10 cellular contexts compared by ENCODE assay signal in the genomic region with DNA sequence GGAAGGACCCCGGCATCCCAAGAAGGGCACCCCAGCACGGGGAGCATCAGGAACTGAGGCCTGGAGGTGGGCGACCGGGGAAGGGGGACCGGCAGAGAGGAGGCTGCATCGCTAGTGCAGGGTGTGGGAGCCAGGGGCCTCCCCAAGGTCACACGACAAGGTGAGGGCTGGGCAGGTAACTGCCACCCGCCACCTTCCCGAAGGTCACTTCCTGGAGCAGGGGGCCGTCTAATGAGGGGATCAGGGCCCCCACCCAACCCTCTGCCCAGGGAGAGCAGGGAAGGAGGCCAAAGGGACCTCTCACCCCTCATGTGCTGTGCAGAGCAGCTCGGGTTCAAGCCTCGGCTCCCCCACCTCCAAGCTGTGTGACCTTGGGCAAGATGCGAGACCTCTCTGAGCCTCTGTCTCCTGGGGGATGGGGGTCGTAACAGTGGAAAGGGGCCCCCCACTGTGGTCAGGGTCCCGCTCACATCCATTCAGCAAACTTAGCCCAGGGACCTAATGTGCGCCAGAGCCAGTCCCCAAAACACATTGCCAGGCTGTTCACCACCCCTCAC. TPM values are rescaled to one million over a fixed set of nuclear protein-coding genes. Genes with fewer than 3 reads are reported as not detected.
DNase-seq lines count a peak whose midpoint lies in the region; ATAC-seq, FAIRE-seq and TF ChIP-seq lines count a peak whose summit lies in the region.
"Had no signal": no experiment of that assay in that cellular context is flagged by ENCODE, and none has a peak within 500 bp of the region (broad histone marks: within the 10 kb centered on the region; RNA-seq: fewer than 3 reads in every experiment).

No MANE protein-coding gene starts in this region.

- peaks cover 46% of the 10 kb centered on the region for H3K4me1 Mint-ChIP-seq in activated CD4-positive, alpha-beta memory T cell treated with anti-CD3 and anti-CD28 coated beads, Interleukin-2, amount 10 ng/mL, durations not matched to agents 7 days and 5 days
- H3K4me1 Mint-ChIP-seq in glutamatergic neuron (ENCODE audit: low read depth, unreplicated experiment): peaks cover 5% of the 10 kb centered on the region

- TF ChIP-seq CTCF in glutamatergic neuron (IDR thresholded peaks at IDR 0.05; ENCODE audit: partially characterized antibody, unreplicated experiment): no peak

- H3K4me3 Mint-ChIP-seq in activated CD4-positive, alpha-beta memory T cell treated with anti-CD3 and anti-CD28 coated beads, Interleukin-2, amount 10 ng/mL, durations not matched to agents 7 days and 5 days: peak overlapping the region; percentile 43
- H3K4me3 Mint-ChIP-seq in glutamatergic neuron (ENCODE audit: unreplicated experiment): no peak overlapping the region

- 14 to 59% (median 16%) methylated on average over 16 of the region's 16 CpGs for WGBS in small intestine, 3 donors

- no peaks in the 10 kb centered on the region for H3K9me3 Mint-ChIP-seq in activated CD4-positive, alpha-beta memory T cell treated with anti-CD3 and anti-CD28 coated beads, Interleukin-2, amount 10 ng/mL, durations not matched to agents 7 days and 5 days
- peaks cover 10% of the 10 kb centered on the region for H3K9me3 Mint-ChIP-seq in glutamatergic neuron (ENCODE audit: unreplicated experiment)

- H3K27me3 Mint-ChIP-seq in activated CD4-positive, alpha-beta memory T cell treated with anti-CD3 and anti-CD28 coated beads, Interleukin-2, amount 10 ng/mL, durations not matched to agents 7 days and 5 days: no peaks in the 10 kb centered on the region
- H3K27me3 Mint-ChIP-seq in glutamatergic neuron (ENCODE audit: unreplicated experiment): peaks cover 12% of the 10 kb centered on the region

- H3K4me3 ChIP-seq in small intestine (ENCODE audit: low read depth in 1 of 2, low read length in 2 of 2): peak overlapping the region; percentile 24 to 95

- H3K27ac ChIP-seq in small intestine (ENCODE audit: low read depth in 1 of 2, low read length in 1 of 2): peak overlapping the region; percentile 89 to 100

- H3K36me3 Mint-ChIP-seq in activated CD4-positive, alpha-beta memory T cell treated with anti-CD3 and anti-CD28 coated beads, Interleukin-2, amount 10 ng/mL, durations not matched to agents 7 days and 5 days (ENCODE audit: low read depth): peaks cover 32% of the 10 kb centered on the region
- H3K36me3 Mint-ChIP-seq in glutamatergic neuron (ENCODE audit: unreplicated experiment): no peaks in the 10 kb centered on the region

- ATAC-seq in GM19351 (IDR thresholded peaks at IDR 0.05; ENCODE audit: unreplicated experiment): no peak
- ATAC-seq in HG03135 (IDR thresholded peaks at IDR 0.05; ENCODE audit: unreplicated experiment): no peak
- ATAC-seq in activated CD4-positive, CD25-positive, alpha-beta regulatory T cell treated with anti-CD3 and anti-CD28 coated beads, Interleukin-2, amount 50 U/mL, for 24 hours: no peak

- H3K36me3 ChIP-seq in small intestine (ENCODE audit: control insufficient read depth in 2 of 2, insufficient read depth in 2 of 2, low read length in 2 of 2): peaks cover 0 to 4% of the 10 kb centered on the region in 2 donors

- H3K4me1 ChIP-seq in small intestine (ENCODE audit: control insufficient read depth in 2 of 2, insufficient read depth in 1 of 2, low read depth in 1 of 2, low read length in 1 of 2): peaks cover 0 to 15% of the 10 kb centered on the region in 2 donors

- no peaks in the 10 kb centered on the region for H3K9me3 ChIP-seq in small intestine (ENCODE audit: control insufficient read depth, low read depth)

- H3K27me3 ChIP-seq in small intestine (ENCODE audit: control insufficient read depth in 2 of 2, insufficient read depth in 2 of 2, low read length in 2 of 2): no peaks in the 10 kb centered on the region

- H3K27ac Mint-ChIP-seq in activated CD4-positive, alpha-beta memory T cell treated with anti-CD3 and anti-CD28 coated beads, Interleukin-2, amount 10 ng/mL, durations not matched to agents 7 days and 5 days: peak overlapping the region; percentile 77
- H3K27ac Mint-ChIP-seq in glutamatergic neuron (ENCODE audit: unreplicated experiment): peak overlapping the region; percentile 92

- no peak for FAIRE-seq in GM12891 (lab: Jason Lieb, UNC)
- no peak for FAIRE-seq in small intestine (lab: Jason Lieb, UNC)
- FAIRE-seq: TTC549 had no signal

- POLR2A ChIA-PET in activated CD4-positive, alpha-beta memory T cell treated with anti-CD3 and anti-CD28 coated beads, Interleukin-2, amount 10 ng/mL, durations not matched to agents 7 days and 5 days (lab: Charles Lee): interaction anchor here (1.2 to 1.4 kb wide), 2 partner anchors 10 to 29 kb away, joined by 3 read pairs; no protein-coding TSS in a partner anchor

- CTCF ChIA-PET in activated CD4-positive, alpha-beta memory T cell treated with anti-CD3 and anti-CD28 coated beads, Interleukin-2, amount 10 ng/mL, durations not matched to agents 7 days and 5 days (lab: Charles Lee): no interaction called here

- TF ChIP-seq POLR2A in GM12891 (IDR thresholded peaks at IDR 0.05; ENCODE audit: low read depth, low read length): peak; percentile 32; the same call in 1 of the 2 replicates

- DNase-seq in GM12891 (ENCODE audit: insufficient read length, low spot score) (no peak), glutamatergic neuron (no peak), small intestine (peak; percentile 72), iPS-NIHi11 (ENCODE audit: low spot score) (no peak)
- DNase-seq in activated CD4-positive, alpha-beta memory T cell treated with anti-CD3 and anti-CD28 coated beads, Interleukin-2, amount 10 ng/mL, durations not matched to agents 7 days and 5 days: no peak
- DNase-seq: NCI-H1092 treated with DMSO at 0.1 percent for 48 hours had no signal

TF ChIP-seq in GM12891, 5 proteins besides CTCF, POLR2A, EP300 and RAD21:
- 0 out of 2 replicates have a peak, but pooled peaks have one; percentile 41 for TF ChIP-seq POLR2AphosphoS5 (IDR thresholded peaks at IDR 0.05; ENCODE audit: low read depth, low read length)
- no peak for TF ChIP-seq TAF1 (IDR thresholded peaks at IDR 0.05; ENCODE audit: low read depth, low read length)

RNA-seq across cellular contexts. Expression of gene ZBTB7A, which starts 6.0 kb away (rescaled TPM):
- 7.3 TPM for polyA plus RNA-seq in GM12891 (2012; ENCODE audit: low read depth, missing spikeins)
- total RNA-seq in activated CD4-positive, alpha-beta memory T cell treated with anti-CD3 and anti-CD28 coated beads, Interleukin-2, amount 10 ng/mL, durations not matched to agents 7 days and 5 days: 10 to 100 TPM; 53.1 to 53.5 TPM
- total RNA-seq in glutamatergic neuron (ENCODE audit: unreplicated experiment): 21.8 TPM
- 10 to 100 TPM; 14.3 to 27.0 (median 16.8) TPM for polyA plus RNA-seq in small intestine

RNA-seq across cellular contexts. Expression of gene PIAS4, which starts 53.2 kb away (rescaled TPM):
- 14.1 TPM for polyA plus RNA-seq in GM12891 (2012; ENCODE audit: low read depth, missing spikeins)
- total RNA-seq in activated CD4-positive, alpha-beta memory T cell treated with anti-CD3 and anti-CD28 coated beads, Interleukin-2, amount 10 ng/mL, durations not matched to agents 7 days and 5 days: 10 to 100 TPM; 28.6 to 33.2 TPM
- total RNA-seq in glutamatergic neuron (ENCODE audit: unreplicated experiment): 95.8 TPM
- polyA plus RNA-seq in small intestine: 10 to 100 TPM; 10.8 to 14.8 (median 11.4) TPM
